Comparison of ENCODE assay signal across 8 cellular contexts in genomic region chr18:21599585-21600525, GRCh38. TPM values are rescaled to one million over a fixed set of nuclear protein-coding genes. Genes with fewer than 3 reads are reported as not detected.
A peak's percentile ranks its signal among the peaks of the same experiment; 100 is the strongest.
DNase-seq lines count a peak whose midpoint lies in the region; ATAC-seq and TF ChIP-seq lines count a peak whose summit lies in the region.

No MANE protein-coding gene starts in this region.

- peaks cover 49% of the 10 kb centered on the region for H3K79me2 ChIP-seq in Karpas-422 (ENCODE audit: low read length)

- H3K27me3 Mint-ChIP-seq in activated B cell treated with CpG ODN at 0.5 μM for 24 hours = no peaks in the 10 kb centered on the region

- POLR2A ChIA-PET in activated B cell treated with CpG ODN at 0.5 μM for 24 hours (lab: Charles Lee) = interaction anchor here (0.6 to 5.2 kb wide), 22 partner anchors 11 to 1853 kb away, joined by 3 to 152 read pairs (median 4); partner anchors contain the start of genes ABHD3, MIB1, RIOK3 and ROCK1

- H2AFZ ChIP-seq in Karpas-422 (ENCODE audit: low read length) = peak overlapping the region; percentile 25

- intact Hi-C loops in activated B cell treated with CpG ODN at 0.5 μM for 24 hours (cut with micrococcal nuclease) = loop anchor here (1.0 to 10.0 kb wide), 7 partner anchors 12 to 1625 kb away; partner anchors contain the start of genes ABHD3, MIB1, RBBP8 and ROCK1

- peak overlapping the region; percentile 96 for H3K4me3 Mint-ChIP-seq in activated B cell treated with CpG ODN at 0.5 μM for 24 hours

- H3K9ac ChIP-seq in Karpas-422 (ENCODE audit: low read length) (peak overlapping the region; percentile 83), mucosa of rectum (ENCODE audit: low read depth in 1 of 2, low read length in 2 of 2) (peak overlapping the region; percentile 97 to 99)

- H3K4me1 Mint-ChIP-seq in activated B cell treated with CpG ODN at 0.5 μM for 24 hours = peaks cover 50% of the 10 kb centered on the region

- H3K9me2 ChIP-seq in Karpas-422 (replicated peaks; ENCODE audit: insufficient read depth, low read length) = no peaks in the 10 kb centered on the region

- no peaks in the 10 kb centered on the region for H3K9me3 Mint-ChIP-seq in activated B cell treated with CpG ODN at 0.5 μM for 24 hours

- no peaks in the 10 kb centered on the region; the same call in 1 of the 2 replicates for H4K20me1 ChIP-seq in Karpas-422 (ENCODE audit: insufficient read depth, low read depth, low read length)

- H3K9me3 ChIP-seq in Karpas-422 (ENCODE audit: low read length) (no peaks in the 10 kb centered on the region; the same call in 1 of the 2 replicates), mucosa of rectum (ENCODE audit: control insufficient read depth in 2 of 2, low read length in 2 of 2) (no peaks in the 10 kb centered on the region), upper lobe of left lung (no peaks in the 10 kb centered on the region)

- DNase-seq in activated gamma-delta T cell (lab: John Stamatoyannopoulos, UW) = peak; percentile 64
- no peak for DNase-seq in activated gamma-delta T cell treated with Interleukin-2 at 50 U/mL for 16 hours
- peak; percentile 26 for DNase-seq in H4 (ENCODE audit: low spot score)
- DNase-seq in Karpas-422 = peak; percentile 84
- no peak for DNase-seq in activated B cell treated with CpG ODN at 0.5 μM for 24 hours
- no peak for DNase-seq in epithelial cell of proximal tubule (ENCODE audit: low read depth)
- peak; percentile 75 to 93 for DNase-seq in upper lobe of left lung

- H3K27ac ChIP-seq in Karpas-422 (ENCODE audit: low read length) (peak overlapping the region; percentile 84), mucosa of rectum (ENCODE audit: low read depth in 2 of 2, low read length in 2 of 2) (peak overlapping the region; percentile 98 to 100), upper lobe of left lung (peak overlapping the region; percentile 95 to 99 (median 97))

- H3K4me2 ChIP-seq in Karpas-422 (ENCODE audit: low read depth, low read length, poor library complexity, severe bottlenecking) = peak overlapping the region; percentile 84

- H3K36me3 ChIP-seq in Karpas-422 (ENCODE audit: insufficient read depth, low read length) (peaks cover 12% of the 10 kb centered on the region), mucosa of rectum (ENCODE audit: control insufficient read depth in 2 of 2, insufficient read depth in 2 of 2, low read length in 2 of 2) (no peaks in the 10 kb centered on the region), upper lobe of left lung (no peaks in the 10 kb centered on the region)

- no peak for TF ChIP-seq POLR2A in upper lobe of left lung (IDR thresholded peaks at IDR 0.05)

- TF ChIP-seq CTCF in activated B cell treated with CpG ODN at 0.5 μM for 24 hours (IDR thresholded peaks at IDR 0.05) (no peak), epithelial cell of proximal tubule (conservative IDR thresholded peaks at IDR 0.05; ENCODE audit: low read depth, low read length) (no peak), upper lobe of left lung (IDR thresholded peaks at IDR 0.05) (peak in 4 of 6 experiments; percentile 5 to 67 (median 28))

- H3K4me1 ChIP-seq in Karpas-422 (ENCODE audit: low read length) (peaks cover 26% of the 10 kb centered on the region), mucosa of rectum (ENCODE audit: control insufficient read depth in 2 of 2, insufficient read depth in 2 of 2, low read length in 2 of 2) (peaks cover 0 to 7% of the 10 kb centered on the region in 2 donors), upper lobe of left lung (peaks cover 10 to 33% (median 20%) of the 10 kb centered on the region in 4 donors)

- H3K4me3 ChIP-seq in Karpas-422 (ENCODE audit: low read length) (peak overlapping the region; percentile 86), epithelial cell of proximal tubule (ENCODE audit: low read depth, low read length) (peak overlapping the region; percentile 99), mucosa of rectum (ENCODE audit: low read length in 2 of 2) (peak overlapping the region; percentile 91 to 93), upper lobe of left lung (peak overlapping the region; percentile 43 to 86 (median 72))

- TF ChIP-seq EP300 in upper lobe of left lung (IDR thresholded peaks at IDR 0.05) = no peak

- ATAC-seq in activated B cell treated with CpG ODN at 0.5 μM for 24 hours (ENCODE audit: low read depth) (peak; percentile 49), upper lobe of left lung (ENCODE audit: low FRiP score in 2 of 2) (peak; percentile 77 to 88)

- H3K27me3 ChIP-seq in Karpas-422 (ENCODE audit: low read length) (no peaks in the 10 kb centered on the region), mucosa of rectum (ENCODE audit: control insufficient read depth in 2 of 2, insufficient read depth in 2 of 2, low read length in 2 of 2) (no peaks in the 10 kb centered on the region), upper lobe of left lung (no peaks in the 10 kb centered on the region)

- peak overlapping the region; percentile 99 for H3K27ac Mint-ChIP-seq in activated B cell treated with CpG ODN at 0.5 μM for 24 hours

- WGBS in upper lobe of left lung, 2 donors = 1 to 2% methylated on average over 41 to 51 of the region's 67 CpGs

- H3K36me3 Mint-ChIP-seq in activated B cell treated with CpG ODN at 0.5 μM for 24 hours (ENCODE audit: low read depth) = peaks cover 14% of the 10 kb centered on the region

- CTCF ChIA-PET in activated B cell treated with CpG ODN at 0.5 μM for 24 hours (lab: Charles Lee) = interaction anchor here (0.7 to 4.5 kb wide), 6 partner anchors 11 to 140 kb away, joined by 3 to 59 read pairs (median 6); partner anchors contain the start of genes ABHD3 and SNRPD1

RNA-seq across cellular contexts. Expression of gene ESCO1, which starts 0.6 kb away (rescaled TPM):
- total RNA-seq in H4 (2014; rRNA removed; shearing (Covaris generic)) = 13.0 and 14.2 TPM in 2 replicates
- 23.6 and 35.5 TPM in 2 replicates for total RNA-seq in Karpas-422 (2014; rRNA removed; shearing (Covaris generic); ENCODE audit: low replicate concordance)
- total RNA-seq in activated B cell treated with CpG ODN at 0.5 μM for 24 hours = 18.2 and 19.6 TPM in 2 replicates
- total RNA-seq in epithelial cell of proximal tubule = 10.3 and 12.3 TPM in 2 replicates
- 10 to 100 TPM in 5 of 6 donors, 1 to 10 TPM in 1; 8.1 to 29.6 (median 13.0) TPM for total RNA-seq in upper lobe of left lung

RNA-seq across cellular contexts. Expression of gene SNRPD1, which starts 12.3 kb away (rescaled TPM):
- 35.6 and 59.1 TPM in 2 replicates for total RNA-seq in H4 (2014; rRNA removed; shearing (Covaris generic))
- 20.4 and 44.3 TPM in 2 replicates for total RNA-seq in Karpas-422 (2014; rRNA removed; shearing (Covaris generic); ENCODE audit: low replicate concordance)
- 58.1 and 60.8 TPM in 2 replicates for total RNA-seq in activated B cell treated with CpG ODN at 0.5 μM for 24 hours
- 29.4 and 54.3 TPM in 2 replicates for total RNA-seq in epithelial cell of proximal tubule
- 10 to 100 TPM in 4 of 6 donors, 1 to 10 TPM in 2; 2.1 to 35.8 (median 14.4) TPM for total RNA-seq in upper lobe of left lung

Comparison
In these comparisons a context has a peak if more than half of its experiments do, and no peak if none do; other contexts are left out.
1. DNase-seq: peak in activated gamma-delta T cell (single experiment), H4 (single experiment), Karpas-422 (single experiment) and upper lobe of left lung (2 of 2); none in activated gamma-delta T cell treated with Interleukin-2 at 50 U/mL for 16 hours (single experiment), activated B cell treated with CpG ODN at 0.5 μM for 24 hours (single experiment) and epithelial cell of proximal tubule (single experiment).
2. CTCF ChIP-seq: peak in upper lobe of left lung (4 of 6); none in activated B cell treated with CpG ODN at 0.5 μM for 24 hours (single experiment) and epithelial cell of proximal tubule (single experiment).
3. Peak in every context shown above with its lines, with median percentiles within 50 percentile points of each other: H3K27ac ChIP-seq and H3K4me3 ChIP-seq.